ENCODE assay signal across 7 cellular contexts in the genomic region with DNA sequence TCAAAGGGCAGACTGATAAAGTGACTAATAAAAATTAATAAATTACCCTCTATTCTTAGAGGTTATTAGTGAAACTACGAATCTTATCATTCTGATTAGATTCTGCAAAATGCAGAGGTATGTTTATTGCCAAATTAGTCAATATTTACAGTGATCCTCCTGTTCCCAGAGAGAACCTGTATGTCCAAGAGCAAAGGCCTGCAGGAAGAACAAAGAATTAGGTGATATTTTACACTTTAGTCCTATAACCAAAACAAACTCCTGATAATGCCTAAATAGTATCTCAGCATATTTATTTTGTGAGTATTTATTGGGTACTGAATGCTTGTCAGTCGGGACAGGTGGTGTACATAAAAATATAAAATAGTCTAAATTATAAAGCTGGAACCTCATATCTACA.
"Had no signal": no experiment of that assay in that cellular context is flagged by ENCODE, and none has a peak within 500 bp of the region (broad histone marks: within the 10 kb centered on the region; RNA-seq: fewer than 3 reads in every experiment).

No MANE protein-coding gene starts in this region.

- H2AFZ ChIP-seq: GM23248 had no signal

- FAIRE-seq: HTR-8/SVneo had no signal

- DNase-seq: GM23248, GOT3, H7, HFFc6 had no signal

- H3K36me3 ChIP-seq: HAP-1 had no signal

- H3K4me3 ChIP-seq: GM23248, HAP-1 had no signal

- H3K9me3 ChIP-seq: HAP-1 had no signal

- H3K9ac ChIP-seq: GM23248 had no signal

- H3K27ac ChIP-seq: GM23248 had no signal

- ATAC-seq: HCT116 had no signal
